ENCODE assay signal across 19 cellular contexts in genomic region chr6:46606318-46606717, GRCh38. TPM values are rescaled to one million over a fixed set of nuclear protein-coding genes. Genes with fewer than 3 reads are reported as not detected.
DNase-seq lines count a peak whose midpoint lies in the region; ATAC-seq lines count a peak whose summit lies in the region.
"Had no signal": no experiment of that assay in that cellular context is flagged by ENCODE, and none has a peak within 500 bp of the region (broad histone marks: within the 10 kb centered on the region; RNA-seq: fewer than 3 reads in every experiment).

No MANE protein-coding gene starts in this region.

- intact Hi-C loops in left ventricle myocardium superior (cut with micrococcal nuclease), result no loop called here

- DNase-seq in COLO829 (ENCODE audit: low spot score) (peak; percentile 37), LHCN-M2 (ENCODE audit: low read depth) (peak; percentile 15), NCI-H748 treated with DMSO at 0.1 percent for 48 hours (lab: John Stamatoyannopoulos, UW) (peak; percentile 15), left ventricle myocardium superior (no peak)
- no peak for DNase-seq in activated CD8-positive, alpha-beta memory T cell treated with anti-CD3 and anti-CD28 coated beads for 24 hours
- DNase-seq: activated CD4-positive, alpha-beta T cell treated with anti-CD3 and anti-CD28 coated beads, Interleukin-2, amount 50 U/mL, for 4 hours; activated gamma-delta T cell; adrenal gland; CD4-positive, CD25-positive, alpha-beta regulatory T cell; dorsolateral prefrontal cortex; HFFc6; IMR-90; MM.1S; NCI-H187; stimulated activated naive CD8-positive, alpha-beta T cell treated with anti-CD3 and anti-CD28 coated beads, Interleukin-15, Interleukin-2, amounts not matched to agents 100 U/mL and 50 U/mL, for 24 hours had no signal

- peak; percentile 90 for ATAC-seq in left ventricle myocardium superior
- no peak for ATAC-seq in HG02623 (IDR thresholded peaks at IDR 0.05; ENCODE audit: unreplicated experiment)
- ATAC-seq in HG03571 (IDR thresholded peaks at IDR 0.05; ENCODE audit: unreplicated experiment), result no peak
- no peak for ATAC-seq in GM18870 (IDR thresholded peaks at IDR 0.05; ENCODE audit: unreplicated experiment)
- ATAC-seq: stimulated activated naive CD8-positive, alpha-beta T cell treated with anti-CD3 and anti-CD28 coated beads, Interleukin-15, Interleukin-2, amounts not matched to agents 100 U/mL and 50 U/mL, for 24 hours had no signal

RNA-seq across cellular contexts. Expression of gene CYP39A1, which starts 46.3 kb away (rescaled TPM):
- total RNA-seq in LHCN-M2 (2014; rRNA removed) (0.13 TPM in 1 of 2 replicates, not detected in the other), left ventricle myocardium superior (5.9 TPM)
- polyA plus RNA-seq in LHCN-M2 (2012), result 0.26 TPM
- total RNA-seq: CD4-positive, CD25-positive, alpha-beta regulatory T cell; HFFc6; IMR-90; T-helper 2 cell treated with Interferon-gamma antibody and Interleukin-4, amounts not matched to agents 100 ng/mL and 5 ng/mL, for 36 hours had no signal

RNA-seq across cellular contexts. Expression of gene SLC25A27, which starts 46.5 kb away (rescaled TPM):
- total RNA-seq in LHCN-M2 (2014; rRNA removed) (0.58 and 2.1 TPM in 2 replicates), left ventricle myocardium superior (15.3 TPM)
- 1.1 TPM for polyA plus RNA-seq in LHCN-M2 (2012)
- total RNA-seq: IMR-90; T-helper 2 cell treated with Interferon-gamma antibody and Interleukin-4, amounts not matched to agents 100 ng/mL and 5 ng/mL, for 36 hours had no signal

Comparison
In these comparisons a context has a peak if more than half of its experiments do, and no peak if none do; other contexts are left out.
1. DNase-seq: peak in COLO829 (single experiment), LHCN-M2 (single experiment) and NCI-H748 treated with DMSO at 0.1 percent for 48 hours (single experiment); none in left ventricle myocardium superior (single experiment) and activated CD8-positive, alpha-beta memory T cell treated with anti-CD3 and anti-CD28 coated beads for 24 hours (single experiment).